18 cellular contexts compared by ENCODE assay signal in genomic region chr17:1871743-1872142, GRCh38. TPM values are rescaled to one million over a fixed set of nuclear protein-coding genes. Genes with fewer than 3 reads are reported as not detected.
DNase-seq lines count a peak whose midpoint lies in the region; ATAC-seq and TF ChIP-seq lines count a peak whose summit lies in the region.
"Had no signal": no experiment of that assay in that cellular context is flagged by ENCODE, and none has a peak within 500 bp of the region (broad histone marks: within the 10 kb centered on the region; RNA-seq: fewer than 3 reads in every experiment).

No MANE protein-coding gene starts in this region.

- peak; percentile 50 for ATAC-seq in central memory CD8-positive, alpha-beta T cell (replicated peaks; ENCODE audit: extremely low read depth, poor library complexity, severe bottlenecking)
- ATAC-seq in GM18519 (IDR thresholded peaks at IDR 0.05; ENCODE audit: low FRiP score, unreplicated experiment) (no peak), GM18870 (IDR thresholded peaks at IDR 0.05; ENCODE audit: unreplicated experiment) (no peak)

- intact Hi-C loops in CD14-positive monocyte (cut with micrococcal nuclease), result no loop called here

- DNase-seq in activated naive CD4-positive, alpha-beta T cell treated with anti-CD3 and anti-CD28 coated beads, Interleukin-2, amount 10 ng/mL, durations not matched to agents 7 days and 5 days, result peak; percentile 60
- DNase-seq in activated naive CD4-positive, alpha-beta T cell treated with Interleukin-2 at 50 U/mL for 16 hours, result no peak
- DNase-seq in T-helper 9 cell (peak; percentile 14), type B pancreatic cell (ENCODE audit: extremely low spot score, unreplicated experiment) (no peak), CD14-positive monocyte (ENCODE audit: low spot score) (no peak)
- DNase-seq in central memory CD8-positive, alpha-beta T cell (ENCODE audit: low spot score in 2 of 2), result no peak
- DNase-seq: foreskin fibroblast; GM23248; hippocampal formation; NCI-H1092 treated with DMSO at 0.1 percent for 48 hours; NCI-H2081 treated with DMSO at 0.1 percent for 48 hours; NCI-H524; Right ventricle myocardium superior; stimulated activated CD4-positive, alpha-beta T cell treated with anti-CD3 and anti-CD28 coated beads, Interleukin-12 subunit alpha, Interleukin-12 subunit beta, amount 100 ng/mL, for 4 hours; trophoblast cell had no signal

- peak overlapping the region; percentile 95 for H3K27ac Mint-ChIP-seq in activated naive CD4-positive, alpha-beta T cell treated with anti-CD3 and anti-CD28 coated beads, Interleukin-2, amount 10 ng/mL, durations not matched to agents 7 days and 5 days
- H3K27ac Mint-ChIP-seq in central memory CD8-positive, alpha-beta T cell (ENCODE audit: low read depth), result peak overlapping the region; percentile 26
- peak overlapping the region; percentile 14 for H3K27ac Mint-ChIP-seq in type B pancreatic cell
- H3K27ac Mint-ChIP-seq in CD14-positive monocyte, result peak overlapping the region in 1 of 7 donors; percentile 44
- H3K27ac Mint-ChIP-seq: memory B cell had no signal

- CTCF ChIA-PET in activated naive CD4-positive, alpha-beta T cell treated with anti-CD3 and anti-CD28 coated beads, Interleukin-2, amount 10 ng/mL, durations not matched to agents 7 days and 5 days (lab: Charles Lee), result interaction anchor here (1.3 kb wide), 1 partner anchor 13 kb away, joined by 3 read pairs; no protein-coding TSS in a partner anchor

- H3K9me3 Mint-ChIP-seq in activated naive CD4-positive, alpha-beta T cell treated with anti-CD3 and anti-CD28 coated beads, Interleukin-2, amount 10 ng/mL, durations not matched to agents 7 days and 5 days, result no peaks in the 10 kb centered on the region
- H3K9me3 Mint-ChIP-seq in central memory CD8-positive, alpha-beta T cell, result no peaks in the 10 kb centered on the region
- H3K9me3 Mint-ChIP-seq in type B pancreatic cell (no peaks in the 10 kb centered on the region), CD14-positive monocyte (no peaks in the 10 kb centered on the region)
- H3K9me3 Mint-ChIP-seq: memory B cell had no signal

- no peaks in the 10 kb centered on the region for H3K27me3 Mint-ChIP-seq in activated naive CD4-positive, alpha-beta T cell treated with anti-CD3 and anti-CD28 coated beads, Interleukin-2, amount 10 ng/mL, durations not matched to agents 7 days and 5 days
- no peaks in the 10 kb centered on the region for H3K27me3 Mint-ChIP-seq in central memory CD8-positive, alpha-beta T cell
- H3K27me3 Mint-ChIP-seq in type B pancreatic cell, result no peaks in the 10 kb centered on the region
- H3K27me3 Mint-ChIP-seq in CD14-positive monocyte (ENCODE audit: low read depth in 3 of 3), result no peaks in the 10 kb centered on the region
- H3K27me3 Mint-ChIP-seq: memory B cell had no signal

- H3K4me1 Mint-ChIP-seq in activated naive CD4-positive, alpha-beta T cell treated with anti-CD3 and anti-CD28 coated beads, Interleukin-2, amount 10 ng/mL, durations not matched to agents 7 days and 5 days, result peaks cover 86% of the 10 kb centered on the region
- peaks cover 36% of the 10 kb centered on the region for H3K4me1 Mint-ChIP-seq in central memory CD8-positive, alpha-beta T cell
- H3K4me1 Mint-ChIP-seq in type B pancreatic cell (ENCODE audit: unreplicated experiment) (no peaks in the 10 kb centered on the region), CD14-positive monocyte (no peaks in the 10 kb centered on the region)
- H3K4me1 Mint-ChIP-seq: memory B cell had no signal

- TF ChIP-seq CTCF in type B pancreatic cell (conservative IDR thresholded peaks at IDR 0.05), result no peak
- no peak for TF ChIP-seq CTCF in CD14-positive monocyte (IDR thresholded peaks at IDR 0.05)

- peaks cover 72% of the 10 kb centered on the region for H3K36me3 Mint-ChIP-seq in activated naive CD4-positive, alpha-beta T cell treated with anti-CD3 and anti-CD28 coated beads, Interleukin-2, amount 10 ng/mL, durations not matched to agents 7 days and 5 days
- peaks cover 46% of the 10 kb centered on the region for H3K36me3 Mint-ChIP-seq in central memory CD8-positive, alpha-beta T cell (ENCODE audit: insufficient read depth)
- H3K36me3 Mint-ChIP-seq in type B pancreatic cell (peaks cover 15% of the 10 kb centered on the region), CD14-positive monocyte (peaks cover 65 to 78% of the 10 kb centered on the region in 2 donors)

- peak overlapping the region; percentile 65 for H3K4me3 Mint-ChIP-seq in activated naive CD4-positive, alpha-beta T cell treated with anti-CD3 and anti-CD28 coated beads, Interleukin-2, amount 10 ng/mL, durations not matched to agents 7 days and 5 days
- H3K4me3 Mint-ChIP-seq in central memory CD8-positive, alpha-beta T cell, result peak overlapping the region; percentile 46
- H3K4me3 Mint-ChIP-seq in type B pancreatic cell (no peak overlapping the region), CD14-positive monocyte (no peak overlapping the region)
- H3K4me3 Mint-ChIP-seq: memory B cell had no signal

RNA-seq across cellular contexts. Expression of gene RPA1, which starts 41.9 kb away (rescaled TPM):
- total RNA-seq in type B pancreatic cell (ENCODE audit: low replicate concordance), result 91.5 and 129 TPM in 2 replicates
- polyA plus RNA-seq in CD14-positive monocyte, result 10 to 100 TPM; 23.8 to 27.4 TPM

RNA-seq across cellular contexts. Expression of gene SMYD4, which starts 42.0 kb away (rescaled TPM):
- 18.0 and 22.5 TPM in 2 replicates for total RNA-seq in type B pancreatic cell (ENCODE audit: low replicate concordance)
- 1 to 10 TPM; 3.2 to 6.1 TPM for polyA plus RNA-seq in CD14-positive monocyte

Comparison
In these comparisons a context has a peak if more than half of its experiments do, and no peak if none do; other contexts are left out.
1. DNase-seq: peak in activated naive CD4-positive, alpha-beta T cell treated with anti-CD3 and anti-CD28 coated beads, Interleukin-2, amount 10 ng/mL, durations not matched to agents 7 days and 5 days (single experiment) and T-helper 9 cell (single experiment); none in activated naive CD4-positive, alpha-beta T cell treated with Interleukin-2 at 50 U/mL for 16 hours (single experiment), central memory CD8-positive, alpha-beta T cell (0 of 2), type B pancreatic cell (single experiment) and CD14-positive monocyte (single experiment).
2. H3K4me3 Mint-ChIP-seq: peak in activated naive CD4-positive, alpha-beta T cell treated with anti-CD3 and anti-CD28 coated beads, Interleukin-2, amount 10 ng/mL, durations not matched to agents 7 days and 5 days (single experiment) and central memory CD8-positive, alpha-beta T cell (single experiment); none in type B pancreatic cell (single experiment) and CD14-positive monocyte (0 of 2).